In the genomic region with DNA sequence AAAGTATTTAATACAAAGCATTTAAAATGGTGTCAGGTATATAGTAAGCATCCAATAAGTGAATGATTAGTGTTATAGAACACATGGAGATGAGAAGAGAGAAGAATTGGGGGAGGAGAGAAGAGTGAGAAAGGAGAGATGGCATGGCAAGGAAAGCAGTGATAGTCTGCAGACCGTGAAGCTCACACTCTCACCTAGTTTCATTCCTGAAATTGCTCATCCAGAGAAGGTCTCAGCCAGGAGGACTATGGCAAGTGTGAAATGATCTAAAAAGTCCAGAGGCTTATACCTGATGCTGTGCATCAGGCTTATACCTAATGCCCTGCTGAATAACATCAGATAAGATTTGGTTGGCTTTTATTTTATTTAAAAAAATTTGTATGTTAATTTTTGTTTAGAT, we compare ENCODE assay signal across 19 cellular contexts.
A peak's percentile ranks its signal among the peaks of the same experiment; 100 is the strongest.
DNase-seq lines count a peak whose midpoint lies in the region; ATAC-seq and TF ChIP-seq lines count a peak whose summit lies in the region.
"Had no signal": no experiment of that assay in that cellular context is flagged by ENCODE, and none has a peak within 500 bp of the region (broad histone marks: within the 10 kb centered on the region; RNA-seq: fewer than 3 reads in every experiment).

No MANE protein-coding gene starts in this region.

- no peaks in the 10 kb centered on the region for H3K36me3 Mint-ChIP-seq in activated CD8-positive, alpha-beta T cell treated with anti-CD3 and anti-CD28 coated beads for 36 hours (ENCODE audit: low read depth)
- H3K36me3 Mint-ChIP-seq in activated CD8-positive, alpha-beta T cell treated with anti-CD3 and anti-CD28 coated beads, Interleukin-2, amount 10 ng/mL, durations not matched to agents 7 days and 5 days (ENCODE audit: low read depth): no peaks in the 10 kb centered on the region
- H3K36me3 Mint-ChIP-seq: CD4-positive, alpha-beta memory T cell had no signal

- H3K23ac ChIP-seq in mesenchymal stem cell (ENCODE audit: low read length in 2 of 2): no peak overlapping the region

- H3K9ac ChIP-seq in mesenchymal stem cell (ENCODE audit: low read length): no peak overlapping the region

- no peaks in the 10 kb centered on the region for H3K27me3 ChIP-seq in mesenchymal stem cell (ENCODE audit: control insufficient read depth in 1 of 2, insufficient read depth in 1 of 2, low read length in 2 of 2)
- no peaks in the 10 kb centered on the region for H3K27me3 ChIP-seq in effector memory CD4-positive, alpha-beta T cell (replicated peaks; ENCODE audit: control insufficient read depth, insufficient read depth, low read length, poor library complexity, severe bottlenecking)

- WGBS in mesenchymal stem cell: 40% methylated on average over 1 of the region's 1 CpG

- H3K79me1 ChIP-seq in mesenchymal stem cell (replicated peaks; ENCODE audit: low read length, poor library complexity, severe bottlenecking): no peaks in the 10 kb centered on the region

- no peak overlapping the region for H3K4me3 ChIP-seq in mesenchymal stem cell (ENCODE audit: insufficient read depth in 1 of 2, low read depth in 1 of 2, low read length in 2 of 2)
- H3K4me3 ChIP-seq in effector memory CD4-positive, alpha-beta T cell (ENCODE audit: insufficient read depth, low read depth, low read length, poor library complexity, severe bottlenecking): no peak overlapping the region

- POLR2A ChIA-PET in activated CD8-positive, alpha-beta T cell treated with anti-CD3 and anti-CD28 coated beads for 36 hours (lab: Charles Lee): no interaction called here
- POLR2A ChIA-PET in activated CD8-positive, alpha-beta T cell treated with anti-CD3 and anti-CD28 coated beads, Interleukin-2, amount 10 ng/mL, durations not matched to agents 7 days and 5 days (lab: Charles Lee): no interaction called here

- H3K9me3 ChIP-seq in mesenchymal stem cell (ENCODE audit: control insufficient read depth, low read length): no peaks in the 10 kb centered on the region
- no peaks in the 10 kb centered on the region for H3K9me3 ChIP-seq in effector memory CD4-positive, alpha-beta T cell (ENCODE audit: control insufficient read depth, low read length)

- no peak for TF ChIP-seq CTCF in activated CD8-positive, alpha-beta T cell treated with anti-CD3 and anti-CD28 coated beads for 36 hours (IDR thresholded peaks at IDR 0.05)

- intact Hi-C loops in activated CD8-positive, alpha-beta T cell treated with anti-CD3 and anti-CD28 coated beads for 36 hours (cut with micrococcal nuclease): no loop called here

- DNase-seq in activated CD8-positive, alpha-beta T cell treated with anti-CD3 and anti-CD28 coated beads for 36 hours: no peak
- DNase-seq in activated CD8-positive, alpha-beta T cell treated with anti-CD3 and anti-CD28 coated beads, Interleukin-2, amount 10 ng/mL, durations not matched to agents 7 days and 5 days: no peak
- no peak for DNase-seq in NCI-H146 (lab: John Stamatoyannopoulos, UW)
- DNase-seq in activated CD8-positive, alpha-beta memory T cell treated with anti-CD3 and anti-CD28 coated beads for 24 hours: no peak
- no peak for DNase-seq in mesenchymal stem cell
- no peak for DNase-seq in effector memory CD4-positive, alpha-beta T cell
- DNase-seq: CD4-positive, alpha-beta memory T cell; KBM-7; MV-4-11; NCI-H1417; NCI-H2029 treated with DMSO at 0.1 percent for 48 hours; NCI-H748 treated with DMSO at 0.1 percent for 48 hours; OCI-M1; SHP77 treated with DMSO at 0.1 percent for 48 hours; T-helper 1 cell had no signal

- ATAC-seq in activated CD8-positive, alpha-beta T cell treated with anti-CD3 and anti-CD28 coated beads for 36 hours: peak; percentile 39
- ATAC-seq in activated CD8-positive, alpha-beta T cell treated with anti-CD3 and anti-CD28 coated beads, Interleukin-2, amount 10 ng/mL, durations not matched to agents 7 days and 5 days: no peak
- peak; percentile 63 for ATAC-seq in GM21529 (IDR thresholded peaks at IDR 0.05; ENCODE audit: unreplicated experiment)
- peak; percentile 72 for ATAC-seq in HG03442 (IDR thresholded peaks at IDR 0.05; ENCODE audit: unreplicated experiment)
- ATAC-seq: SK-N-SH treated with all-trans-retinoic acid at 6 μM for 48 hours had no signal

- no peaks in the 10 kb centered on the region for H3K4me1 ChIP-seq in mesenchymal stem cell (ENCODE audit: control insufficient read depth, insufficient read depth, low read depth, low read length)
- no peaks in the 10 kb centered on the region for H3K4me1 ChIP-seq in effector memory CD4-positive, alpha-beta T cell (ENCODE audit: control insufficient read depth, insufficient read depth, low read length, poor library complexity, severe bottlenecking)

- H4K8ac ChIP-seq in mesenchymal stem cell (ENCODE audit: low read length): no peak overlapping the region

- H2BK12ac ChIP-seq in mesenchymal stem cell (ENCODE audit: low read length in 2 of 2): no peak overlapping the region

- no peak overlapping the region for H3K27ac ChIP-seq in mesenchymal stem cell (ENCODE audit: low read length, poor library complexity, severe bottlenecking)
- H3K27ac ChIP-seq in effector memory CD4-positive, alpha-beta T cell (ENCODE audit: insufficient read depth, low read length, poor library complexity, severe bottlenecking): no peak overlapping the region
- H3K27ac ChIP-seq: 22Rv1 had no signal

- no peak overlapping the region for H2BK120ac ChIP-seq in mesenchymal stem cell (ENCODE audit: low read depth, low read length)

- CTCF ChIA-PET in activated CD8-positive, alpha-beta T cell treated with anti-CD3 and anti-CD28 coated beads for 36 hours (lab: Charles Lee): no interaction called here
- CTCF ChIA-PET in activated CD8-positive, alpha-beta T cell treated with anti-CD3 and anti-CD28 coated beads, Interleukin-2, amount 10 ng/mL, durations not matched to agents 7 days and 5 days (lab: Charles Lee): no interaction called here

- H2BK5ac ChIP-seq in mesenchymal stem cell (ENCODE audit: low read depth, low read length, poor library complexity, severe bottlenecking): no peak overlapping the region

- peaks cover 6% of the 10 kb centered on the region for H3K27me3 Mint-ChIP-seq in activated CD8-positive, alpha-beta T cell treated with anti-CD3 and anti-CD28 coated beads for 36 hours
- H3K27me3 Mint-ChIP-seq in activated CD8-positive, alpha-beta T cell treated with anti-CD3 and anti-CD28 coated beads, Interleukin-2, amount 10 ng/mL, durations not matched to agents 7 days and 5 days (ENCODE audit: low read depth): peaks cover 5% of the 10 kb centered on the region

- no peak overlapping the region for H3K18ac ChIP-seq in mesenchymal stem cell (ENCODE audit: low read depth in 1 of 2, low read length in 2 of 2)

- H3K4me1 Mint-ChIP-seq in activated CD8-positive, alpha-beta T cell treated with anti-CD3 and anti-CD28 coated beads for 36 hours (ENCODE audit: low read depth): no peaks in the 10 kb centered on the region
- no peaks in the 10 kb centered on the region for H3K4me1 Mint-ChIP-seq in activated CD8-positive, alpha-beta T cell treated with anti-CD3 and anti-CD28 coated beads, Interleukin-2, amount 10 ng/mL, durations not matched to agents 7 days and 5 days (ENCODE audit: low read depth)

- no peak overlapping the region for H2AK5ac ChIP-seq in mesenchymal stem cell (ENCODE audit: low read length, severe bottlenecking)

- no peak overlapping the region for H3K14ac ChIP-seq in mesenchymal stem cell (ENCODE audit: low read length in 2 of 2)

- no peak overlapping the region for H3K4me2 ChIP-seq in mesenchymal stem cell (ENCODE audit: low read length, poor library complexity, severe bottlenecking)

- H3K36me3 ChIP-seq in mesenchymal stem cell (ENCODE audit: control insufficient read depth in 1 of 2, insufficient read depth in 2 of 2, low read depth in 1 of 2, low read length in 2 of 2): no peaks in the 10 kb centered on the region
- H3K36me3 ChIP-seq in effector memory CD4-positive, alpha-beta T cell (ENCODE audit: control insufficient read depth, insufficient read depth, low read length): no peaks in the 10 kb centered on the region

- H3K27ac Mint-ChIP-seq in activated CD8-positive, alpha-beta T cell treated with anti-CD3 and anti-CD28 coated beads for 36 hours: no peak overlapping the region
- no peak overlapping the region for H3K27ac Mint-ChIP-seq in activated CD8-positive, alpha-beta T cell treated with anti-CD3 and anti-CD28 coated beads, Interleukin-2, amount 10 ng/mL, durations not matched to agents 7 days and 5 days
- H3K27ac Mint-ChIP-seq: CD4-positive, alpha-beta memory T cell had no signal

- no peaks in the 10 kb centered on the region for H3K9me3 Mint-ChIP-seq in activated CD8-positive, alpha-beta T cell treated with anti-CD3 and anti-CD28 coated beads for 36 hours
- no peaks in the 10 kb centered on the region for H3K9me3 Mint-ChIP-seq in activated CD8-positive, alpha-beta T cell treated with anti-CD3 and anti-CD28 coated beads, Interleukin-2, amount 10 ng/mL, durations not matched to agents 7 days and 5 days (ENCODE audit: insufficient read depth)

- no peak overlapping the region for H3K4me3 Mint-ChIP-seq in activated CD8-positive, alpha-beta T cell treated with anti-CD3 and anti-CD28 coated beads for 36 hours
- H3K4me3 Mint-ChIP-seq in activated CD8-positive, alpha-beta T cell treated with anti-CD3 and anti-CD28 coated beads, Interleukin-2, amount 10 ng/mL, durations not matched to agents 7 days and 5 days: no peak overlapping the region
- H3K4me3 Mint-ChIP-seq: CD4-positive, alpha-beta memory T cell had no signal

- H2AFZ ChIP-seq in mesenchymal stem cell (ENCODE audit: low read depth, low read length): no peak overlapping the region

- no peak overlapping the region for H4K91ac ChIP-seq in mesenchymal stem cell (ENCODE audit: low read length)

- H3K4ac ChIP-seq in mesenchymal stem cell (ENCODE audit: low read depth in 1 of 2, low read length in 2 of 2): no peak overlapping the region

- no peak overlapping the region for H2BK15ac ChIP-seq in mesenchymal stem cell (ENCODE audit: low read depth, poor library complexity, severe bottlenecking)
